In genomic region chr16:7405166-7405565, GRCh38 we compare ENCODE assay signal across 8 cellular contexts.
DNase-seq lines count a peak whose midpoint lies in the region; ATAC-seq and FAIRE-seq lines count a peak whose summit lies in the region.
"Had no signal": no experiment of that assay in that cellular context is flagged by ENCODE, and none has a peak within 500 bp of the region (broad histone marks: within the 10 kb centered on the region; RNA-seq: fewer than 3 reads in every experiment).

No MANE protein-coding gene starts in this region.

- H3K36me3 ChIP-seq in effector memory CD4-positive, alpha-beta T cell (ENCODE audit: control insufficient read depth, insufficient read depth, low read length), result no peaks in the 10 kb centered on the region
- H3K36me3 ChIP-seq: thoracic aorta had no signal

- H3K4me3 ChIP-seq in effector memory CD4-positive, alpha-beta T cell (ENCODE audit: insufficient read depth, low read depth, low read length, poor library complexity, severe bottlenecking), result no peak overlapping the region
- H3K4me3 ChIP-seq: thoracic aorta had no signal

- FAIRE-seq in islet of Langerhans (lab: Jason Lieb, UNC), result peak; percentile 51

- no peak for ATAC-seq in HG02840 (IDR thresholded peaks at IDR 0.05; ENCODE audit: low FRiP score, unreplicated experiment)
- no peak for ATAC-seq in HG02970 (IDR thresholded peaks at IDR 0.05; ENCODE audit: low FRiP score, unreplicated experiment)

- DNase-seq in NCI-H1436 (lab: John Stamatoyannopoulos, UW), result peak; percentile 79
- peak; percentile 46 to 69 for DNase-seq in SHP77 (lab: John Stamatoyannopoulos, UW)
- peak in 26 of 49 donors; percentile 0 to 42 (median 8) for DNase-seq in substantia nigra (lab: John Stamatoyannopoulos, UW)
- DNase-seq in effector memory CD4-positive, alpha-beta T cell, result no peak

- H3K27me3 ChIP-seq in effector memory CD4-positive, alpha-beta T cell (replicated peaks; ENCODE audit: control insufficient read depth, insufficient read depth, low read length, poor library complexity, severe bottlenecking), result no peaks in the 10 kb centered on the region

- no peaks in the 10 kb centered on the region for H3K4me1 ChIP-seq in effector memory CD4-positive, alpha-beta T cell (ENCODE audit: control insufficient read depth, insufficient read depth, low read length, poor library complexity, severe bottlenecking)

- peaks cover 2% of the 10 kb centered on the region for H3K9me3 ChIP-seq in effector memory CD4-positive, alpha-beta T cell (ENCODE audit: control insufficient read depth, low read length)
- H3K9me3 ChIP-seq: thoracic aorta had no signal

- no peak overlapping the region for H3K27ac ChIP-seq in substantia nigra (ENCODE audit: low read depth, low read length, poor library complexity, severe bottlenecking)
- H3K27ac ChIP-seq in effector memory CD4-positive, alpha-beta T cell (ENCODE audit: insufficient read depth, low read length, poor library complexity, severe bottlenecking), result no peak overlapping the region
- H3K27ac ChIP-seq: thoracic aorta had no signal

Comparison
In these comparisons a context has a peak if more than half of its experiments do, and no peak if none do; other contexts are left out.
1. DNase-seq: peak in NCI-H1436 (single experiment), SHP77 (2 of 2) and substantia nigra (26 of 49); none in effector memory CD4-positive, alpha-beta T cell (0 of 3).